In the genomic region with DNA sequence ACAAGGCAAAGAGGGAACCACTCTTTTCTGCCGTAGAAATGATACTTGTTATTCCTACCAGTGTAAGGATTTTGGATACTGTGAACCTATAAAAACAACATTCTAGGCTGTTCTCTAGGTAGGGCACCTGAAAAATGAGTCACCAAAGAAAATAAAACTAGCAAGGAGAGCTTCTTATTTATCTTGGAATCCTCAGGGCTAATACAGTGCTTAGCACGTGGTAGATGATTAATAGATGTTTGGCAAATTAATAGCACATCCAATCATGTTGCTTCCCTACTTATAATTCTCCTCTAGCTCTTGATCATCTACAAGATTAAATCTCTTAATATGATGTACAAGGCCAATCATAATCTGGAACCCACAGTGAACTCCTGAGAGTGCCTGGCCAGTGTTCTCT, we compare ENCODE assay signal across 17 cellular contexts.
A peak's percentile ranks its signal among the peaks of the same experiment; 100 is the strongest.
DNase-seq lines count a peak whose midpoint lies in the region; ATAC-seq, FAIRE-seq and TF ChIP-seq lines count a peak whose summit lies in the region.
"Had no signal": no experiment of that assay in that cellular context is flagged by ENCODE, and none has a peak within 500 bp of the region (broad histone marks: within the 10 kb centered on the region; RNA-seq: fewer than 3 reads in every experiment).

No MANE protein-coding gene starts in this region.

- intact Hi-C loops in right lobe of liver (cut with DNase I) (no loop called here), HepG2 (cut with micrococcal nuclease; ENCODE audit: unreplicated experiment) (no loop called here), kidney (cut with DNase I) (no loop called here), spleen (cut with DNase I; ENCODE audit: low total_unique reads) (no loop called here)

- WGBS in right lobe of liver (ENCODE audit: insufficient coverage, low coverage, low lambda C conversion rate, missing lambda C conversion rate), result 36% methylated on average over 2 of the region's 2 CpGs
- 82% methylated on average over 2 of the region's 2 CpGs for WGBS in HepG2 (ENCODE audit: low lambda C conversion rate)
- 42% methylated on average over 2 of the region's 2 CpGs for WGBS in suprapubic skin
- WGBS in spleen, 5 donors, result 81 to 94% (median 83%) methylated on average over 2 of the region's 2 CpGs

- DNase-seq in right lobe of liver (no peak), HepG2 (ENCODE audit: low spot score) (no peak), kidney (no peak), NCI-H2227 (lab: John Stamatoyannopoulos, UW; ENCODE audit: unreplicated experiment) (no peak), suprapubic skin (ENCODE audit: low spot score in 2 of 2) (no peak), spleen (no peak), NCI-H2081 (lab: John Stamatoyannopoulos, UW) (no peak)
- DNase-seq: activated CD4-positive, alpha-beta T cell treated with anti-CD3 and anti-CD28 coated beads, Interleukin-2, amount 10 ng/mL, durations not matched to agents 7 days and 5 days; heart left ventricle; NCI-H1105; NCI-H2227 treated with DMSO at 0.1 percent for 48 hours; stimulated activated CD4-positive, alpha-beta T cell treated with anti-CD3 and anti-CD28 coated beads, Interleukin-4, amount 100 ng/mL, for 24 hours; T1000 had no signal

- in situ Hi-C loops in HepG2 (cut with HindIII; ENCODE audit: extremely low pct_ligation_motif_present, low pct_unique_long_range_greater_than_20kb), result no loop called here

- TF ChIP-seq RAD21 in HepG2 (CRISPR knock-in tag; IDR thresholded peaks at IDR 0.05), result no peak

- no peaks in the 10 kb centered on the region for H3K9me3 Mint-ChIP-seq in activated naive CD8-positive, alpha-beta T cell (ENCODE audit: low read depth)
- H3K9me3 Mint-ChIP-seq: activated CD4-positive, alpha-beta T cell treated with anti-CD3 and anti-CD28 coated beads, Interleukin-2, amount 10 ng/mL, durations not matched to agents 7 days and 5 days; activated T-helper 1 cell treated with anti-CD3 and anti-CD28 coated beads, Interleukin-12 subunit alpha, Interleukin-12 subunit beta, Interleukin-2, Interleukin-4 antibody, amounts not matched to agents 30 ng/mL and 10 ng/mL and 1 ng/mL, durations not matched to agents 14 hours and 24 hours and 36 hours had no signal

- no peak overlapping the region for H3K4me2 ChIP-seq in HepG2 (ENCODE audit: low read depth, low read length)

- no peak for TF ChIP-seq CTCF in right lobe of liver (IDR thresholded peaks at IDR 0.05)
- TF ChIP-seq CTCF in HepG2 (CRISPR knock-in tag; IDR thresholded peaks at IDR 0.05), result no peak
- TF ChIP-seq CTCF in kidney (IDR thresholded peaks at IDR 0.05; ENCODE audit: borderline replicate concordance, extremely low read depth, insufficient read depth), result no peak
- no peak for TF ChIP-seq CTCF in suprapubic skin (IDR thresholded peaks at IDR 0.05)
- TF ChIP-seq CTCF in spleen (IDR thresholded peaks at IDR 0.05 in 8 of 11, conservative IDR thresholded peaks at IDR 0.05 in 3 of 11), result no peak

- no peaks in the 10 kb centered on the region for H3K36me3 Mint-ChIP-seq in activated naive CD8-positive, alpha-beta T cell

- no peak overlapping the region for H3K4me3 Mint-ChIP-seq in activated naive CD8-positive, alpha-beta T cell
- H3K4me3 Mint-ChIP-seq: activated CD4-positive, alpha-beta T cell treated with anti-CD3 and anti-CD28 coated beads, Interleukin-2, amount 10 ng/mL, durations not matched to agents 7 days and 5 days; activated T-helper 1 cell treated with anti-CD3 and anti-CD28 coated beads, Interleukin-12 subunit alpha, Interleukin-12 subunit beta, Interleukin-2, Interleukin-4 antibody, amounts not matched to agents 30 ng/mL and 10 ng/mL and 1 ng/mL, durations not matched to agents 14 hours and 24 hours and 36 hours had no signal

- FAIRE-seq in HepG2 (lab: Jason Lieb, UNC) (no peak), kidney (lab: Jason Lieb, UNC) (no peak)

- H3K4me1 ChIP-seq in right lobe of liver, result peaks cover 0 to 11% (median 1%) of the 10 kb centered on the region in 4 donors
- peaks cover 16% of the 10 kb centered on the region for H3K4me1 ChIP-seq in HepG2 (ENCODE audit: insufficient read depth, low read length)
- H3K4me1 ChIP-seq in kidney (ENCODE audit: control insufficient read depth in 1 of 2, insufficient read depth in 1 of 2, low read depth in 1 of 2, low read length in 2 of 2), result peaks cover 21 to 38% of the 10 kb centered on the region in 2 donors
- peaks cover 41% of the 10 kb centered on the region for H3K4me1 ChIP-seq in suprapubic skin
- peaks cover 0 to 87% (median 5%) of the 10 kb centered on the region in 6 donors for H3K4me1 ChIP-seq in spleen

- peak overlapping the region; percentile 92 for H3K27ac Mint-ChIP-seq in activated naive CD8-positive, alpha-beta T cell
- H3K27ac Mint-ChIP-seq: activated CD4-positive, alpha-beta T cell treated with anti-CD3 and anti-CD28 coated beads, Interleukin-2, amount 10 ng/mL, durations not matched to agents 7 days and 5 days had no signal

- H3K27me3 ChIP-seq in right lobe of liver, result no peaks in the 10 kb centered on the region
- no peaks in the 10 kb centered on the region for H3K27me3 ChIP-seq in HepG2 (ENCODE audit: control insufficient read depth in 1 of 2, insufficient read depth in 2 of 2, low read length in 2 of 2)
- H3K27me3 ChIP-seq in suprapubic skin, result no peaks in the 10 kb centered on the region
- no peaks in the 10 kb centered on the region for H3K27me3 ChIP-seq in spleen (replicated peaks in 1 of 7)
- H3K27me3 ChIP-seq: esophagus muscularis mucosa, heart left ventricle, SJSA1 had no signal

- no peak for TF ChIP-seq EP300 in HepG2 (IDR thresholded peaks at IDR 0.05; ENCODE audit: low read depth in 2 of 2, low read length in 2 of 2)
- no peak for TF ChIP-seq EP300 in HepG2 (CRISPR knock-in tag; IDR thresholded peaks at IDR 0.05; ENCODE audit: borderline replicate concordance)
- no peak for TF ChIP-seq EP300 in suprapubic skin (IDR thresholded peaks at IDR 0.05)

- peaks cover 85% of the 10 kb centered on the region for H3K4me1 Mint-ChIP-seq in activated naive CD8-positive, alpha-beta T cell (ENCODE audit: low read depth)

- H3K9ac ChIP-seq in HepG2 (ENCODE audit: insufficient read depth, low read depth, low read length) (no peak overlapping the region), kidney (ENCODE audit: low read length in 2 of 2) (peak overlapping the region in 1 of 2 donors; percentile 20)

- no peak overlapping the region for H2AFZ ChIP-seq in HepG2 (ENCODE audit: low read length)

- no peaks in the 10 kb centered on the region for H3K27me3 Mint-ChIP-seq in activated naive CD8-positive, alpha-beta T cell
- H3K27me3 Mint-ChIP-seq: activated CD4-positive, alpha-beta T cell treated with anti-CD3 and anti-CD28 coated beads, Interleukin-2, amount 10 ng/mL, durations not matched to agents 7 days and 5 days had no signal

- CTCF ChIA-PET in HepG2 (lab: Yijun Ruan, JAX; ENCODE audit: low intra/inter-chr PET ratio, low total read pairs), result no interaction called here

- H3K79me2 ChIP-seq in HepG2 (ENCODE audit: insufficient read depth, low read length), result no peaks in the 10 kb centered on the region

- H3K36me3 ChIP-seq in right lobe of liver (no peaks in the 10 kb centered on the region), HepG2 (replicated peaks in 1 of 2; ENCODE audit: control insufficient read depth in 1 of 2, insufficient read depth in 2 of 2, low read length in 2 of 2) (no peaks in the 10 kb centered on the region), kidney (ENCODE audit: control insufficient read depth in 1 of 2, insufficient read depth in 2 of 2, low read length in 2 of 2) (no peaks in the 10 kb centered on the region), suprapubic skin (no peaks in the 10 kb centered on the region), spleen (no peaks in the 10 kb centered on the region)
- H3K36me3 ChIP-seq: esophagus muscularis mucosa had no signal

- no peak for TF ChIP-seq POLR2A in right lobe of liver (IDR thresholded peaks at IDR 0.05)
- no peak for TF ChIP-seq POLR2A in HepG2 (IDR thresholded peaks at IDR 0.05; ENCODE audit: insufficient read depth in 1 of 2, low read depth in 2 of 2, low read length in 2 of 2)
- no peak for TF ChIP-seq POLR2A in suprapubic skin (IDR thresholded peaks at IDR 0.05)
- no peak for TF ChIP-seq POLR2A in spleen (IDR thresholded peaks at IDR 0.05)

- H4K20me1 ChIP-seq in HepG2 (ENCODE audit: insufficient read depth, low read length), result peaks cover 1% of the 10 kb centered on the region; the same call in 1 of the 2 replicates

- no TSS peak for BruUV-seq in HepG2 (replicated peaks; lab: Mats Ljungman, UMichigan)

- no peak overlapping the region for H3K4me3 ChIP-seq in right lobe of liver
- H3K4me3 ChIP-seq in HepG2 (replicated peaks in 1 of 3; ENCODE audit: insufficient read depth in 1 of 3, low read depth in 2 of 3, low read length in 3 of 3), result no peak overlapping the region
- H3K4me3 ChIP-seq in kidney (ENCODE audit: low read length in 2 of 2), result peak overlapping the region in 1 of 2 donors; percentile 5
- H3K4me3 ChIP-seq in suprapubic skin, result no peak overlapping the region
- H3K4me3 ChIP-seq in spleen, result no peak overlapping the region
- H3K4me3 ChIP-seq: esophagus muscularis mucosa, heart left ventricle, SJSA1 had no signal

- peak overlapping the region in 2 of 3 donors; percentile 2 to 22 for H3K27ac ChIP-seq in right lobe of liver
- H3K27ac ChIP-seq in HepG2 (ENCODE audit: extremely low read length, insufficient read depth, low read length), result no peak overlapping the region
- peak overlapping the region; percentile 53 to 63 for H3K27ac ChIP-seq in kidney (ENCODE audit: low read depth in 2 of 2, low read length in 2 of 2)
- H3K27ac ChIP-seq in suprapubic skin, result no peak overlapping the region
- no peak overlapping the region for H3K27ac ChIP-seq in spleen
- H3K27ac ChIP-seq: esophagus muscularis mucosa, SJSA1 had no signal

- ATAC-seq in right lobe of liver (peak; percentile 52 to 81 (median 59)), HepG2 (no peak)
- ATAC-seq: heart left ventricle had no signal

- POLR2A ChIA-PET in HepG2 (lab: Yijun Ruan, JAX), result interaction anchor here (2.1 kb wide), 1 partner anchor 73 kb away, joined by 5 read pairs; a partner anchor contains a TSS

- H3K9me3 ChIP-seq in right lobe of liver (no peaks in the 10 kb centered on the region), HepG2 (ENCODE audit: low read length) (no peaks in the 10 kb centered on the region), kidney (ENCODE audit: control insufficient read depth in 1 of 2, low read length in 2 of 2) (no peaks in the 10 kb centered on the region), suprapubic skin (no peaks in the 10 kb centered on the region), spleen (no peaks in the 10 kb centered on the region)
- H3K9me3 ChIP-seq: esophagus muscularis mucosa, heart left ventricle, SJSA1 had no signal

TF ChIP-seq in HepG2, 621 proteins besides CTCF, POLR2A, EP300 and RAD21 (continues in another document):
- TF ChIP-seq MIER2 (CRISPR knock-in tag; IDR thresholded peaks at IDR 0.05), result no peak
- no peak for TF ChIP-seq HDAC6 (IDR thresholded peaks at IDR 0.05; ENCODE audit: low read depth, low read length)
- no peak for TF ChIP-seq ZC3H13 (CRISPR knock-in tag; IDR thresholded peaks at IDR 0.05)
- TF ChIP-seq IRX3 (CRISPR knock-in tag; IDR thresholded peaks at IDR 0.05; ENCODE audit: borderline replicate concordance, low read depth), result no peak
- TF ChIP-seq U2AF2 (IDR thresholded peaks at IDR 0.05; ENCODE audit: low read depth, low read length), result no peak
- TF ChIP-seq NFIB (CRISPR knock-in tag; IDR thresholded peaks at IDR 0.05; ENCODE audit: borderline replicate concordance), result no peak
- no peak for TF ChIP-seq ZNF746 (CRISPR knock-in tag; IDR thresholded peaks at IDR 0.05)
- no peak for TF ChIP-seq HMGA1 (CRISPR knock-in tag; conservative IDR thresholded peaks at IDR 0.05)

Comparison
In these comparisons a context has a peak if more than half of its experiments do, and no peak if none do; other contexts are left out.
1. H3K27ac ChIP-seq: peak in right lobe of liver (2 of 3) and kidney (2 of 2); none in HepG2 (single experiment), suprapubic skin (single experiment) and spleen (0 of 8).